ENCODE assay signal across 25 cellular contexts in genomic region chr12:63877693-63878092, GRCh38. TPM values are rescaled to one million over a fixed set of nuclear protein-coding genes. Genes with fewer than 3 reads are reported as not detected.
"Had no signal": no experiment of that assay in that cellular context is flagged by ENCODE, and none has a peak within 500 bp of the region (broad histone marks: within the 10 kb centered on the region; RNA-seq: fewer than 3 reads in every experiment).

No MANE protein-coding gene starts in this region.

- H3K27ac ChIP-seq: brain microvascular endothelial cell, cardiac muscle cell, VCaP had no signal

- H3K27me3 ChIP-seq: brain microvascular endothelial cell, cardiac muscle cell, MG63 had no signal

- ATAC-seq: activated T-cell treated with anti-CD3 and anti-CD28 coated beads, Interleukin-2, amount 50 U/mL, for 72 hours; Right ventricle myocardium inferior had no signal

- H3K36me3 ChIP-seq: brain microvascular endothelial cell, cardiac muscle cell, MG63 had no signal

- H3K9ac ChIP-seq: SK-N-SH had no signal

- DNase-seq: activated CD4-positive, alpha-beta memory T cell treated with anti-CD3 and anti-CD28 coated beads for 36 hours; activated CD4-positive, alpha-beta T cell treated with anti-CD3 and anti-CD28 coated beads, Interleukin-2, amount 10 ng/mL, durations not matched to agents 7 days and 5 days; activated CD4-positive, CD25-positive, alpha-beta regulatory T cell; activated gamma-delta T cell treated with Interleukin-2 at 50 U/mL for 16 hours; activated naive CD4-positive, alpha-beta T cell treated with anti-CD3 and anti-CD28 coated beads, Interleukin-2, amount 10 ng/mL, durations not matched to agents 7 days and 5 days; activated naive CD8-positive, alpha-beta T cell treated with anti-CD3 and anti-CD28 coated beads for 36 hours; activated T-cell treated with anti-CD3 and anti-CD28 coated beads for 4 hours; activated T-cell treated with anti-CD3 and anti-CD28 coated beads, Interleukin-2, amount 50 U/mL, for 72 hours; brain microvascular endothelial cell; MG63; MV-4-11; NCI-H1092 treated with DMSO at 0.1 percent for 48 hours; NCI-H1417 treated with DMSO at 0.1 percent for 48 hours; NCI-H1694; NCI-H2029; NCI-H2107; NCI-H2171 treated with DMSO at 0.1 percent for 48 hours; NCI-H226; NCI-H526 treated with DMSO at 0.1 percent for 48 hours; RPMI8226; SK-N-SH; T-helper 1 cell had no signal

- H3K9me3 ChIP-seq: MG63, SK-N-SH had no signal

- H3K4me2 ChIP-seq: SK-N-SH had no signal

- H3K4me3 ChIP-seq: cardiac muscle cell, MG63 had no signal

RNA-seq across cellular contexts. Expression of gene SRGAP1, which starts 33.2 kb away (rescaled TPM):
- total RNA-seq: activated CD4-positive, alpha-beta T cell treated with anti-CD3 and anti-CD28 coated beads, Interleukin-2, amount 10 ng/mL, durations not matched to agents 7 days and 5 days had no signal
